1 cellular context compared by ENCODE assay signal in the genomic region with DNA sequence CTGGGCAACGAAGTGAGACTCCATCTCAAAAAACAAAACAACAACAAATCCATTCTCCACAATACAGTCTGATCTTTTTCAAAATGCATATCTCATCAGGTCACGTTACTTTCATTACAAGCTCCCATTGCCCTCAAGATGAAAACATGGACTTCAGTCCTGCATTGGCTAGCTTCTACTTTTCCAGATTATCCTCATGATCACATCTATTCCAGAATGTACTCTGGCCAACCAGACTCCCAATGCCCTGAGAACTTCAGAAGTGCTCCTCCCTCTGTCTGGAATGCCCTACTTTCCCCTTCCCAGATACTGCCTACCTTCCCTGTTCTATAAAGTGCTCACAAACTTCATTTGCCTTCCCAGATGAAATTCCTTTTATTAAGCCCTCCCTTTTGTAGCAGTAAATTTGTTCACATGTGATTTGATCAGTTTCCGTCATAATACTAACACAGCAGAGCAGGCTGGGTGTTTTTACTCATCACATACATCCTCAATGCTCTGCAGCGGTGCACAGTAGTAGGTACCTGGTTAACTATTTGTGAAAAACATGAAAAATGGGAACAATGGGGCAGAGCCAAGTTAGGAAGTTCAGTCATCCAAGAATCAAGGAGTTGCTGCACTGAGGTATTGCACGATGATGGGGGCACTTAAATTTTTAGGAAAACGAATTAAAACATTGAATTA.
TF ChIP-seq lines count a peak whose summit lies in the region.

No MANE protein-coding gene starts in this region.

TF ChIP-seq in WTC11, 78 proteins besides CTCF, POLR2A, EP300 and RAD21 (continued from another document and continues in another):
- TF ChIP-seq, protein P1, sequence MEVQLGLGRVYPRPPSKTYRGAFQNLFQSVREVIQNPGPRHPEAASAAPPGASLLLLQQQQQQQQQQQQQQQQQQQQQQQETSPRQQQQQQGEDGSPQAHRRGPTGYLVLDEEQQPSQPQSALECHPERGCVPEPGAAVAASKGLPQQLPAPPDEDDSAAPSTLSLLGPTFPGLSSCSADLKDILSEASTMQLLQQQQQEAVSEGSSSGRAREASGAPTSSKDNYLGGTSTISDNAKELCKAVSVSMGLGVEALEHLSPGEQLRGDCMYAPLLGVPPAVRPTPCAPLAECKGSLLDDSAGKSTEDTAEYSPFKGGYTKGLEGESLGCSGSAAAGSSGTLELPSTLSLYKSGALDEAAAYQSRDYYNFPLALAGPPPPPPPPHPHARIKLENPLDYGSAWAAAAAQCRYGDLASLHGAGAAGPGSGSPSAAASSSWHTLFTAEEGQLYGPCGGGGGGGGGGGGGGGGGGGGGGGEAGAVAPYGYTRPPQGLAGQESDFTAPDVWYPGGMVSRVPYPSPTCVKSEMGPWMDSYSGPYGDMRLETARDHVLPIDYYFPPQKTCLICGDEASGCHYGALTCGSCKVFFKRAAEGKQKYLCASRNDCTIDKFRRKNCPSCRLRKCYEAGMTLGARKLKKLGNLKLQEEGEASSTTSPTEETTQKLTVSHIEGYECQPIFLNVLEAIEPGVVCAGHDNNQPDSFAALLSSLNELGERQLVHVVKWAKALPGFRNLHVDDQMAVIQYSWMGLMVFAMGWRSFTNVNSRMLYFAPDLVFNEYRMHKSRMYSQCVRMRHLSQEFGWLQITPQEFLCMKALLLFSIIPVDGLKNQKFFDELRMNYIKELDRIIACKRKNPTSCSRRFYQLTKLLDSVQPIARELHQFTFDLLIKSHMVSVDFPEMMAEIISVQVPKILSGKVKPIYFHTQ (CRISPR knock-in tag; IDR thresholded peaks at IDR 0.05) = no peak; the same call in 1 of the 2 replicates
- TF ChIP-seq, protein P2, sequence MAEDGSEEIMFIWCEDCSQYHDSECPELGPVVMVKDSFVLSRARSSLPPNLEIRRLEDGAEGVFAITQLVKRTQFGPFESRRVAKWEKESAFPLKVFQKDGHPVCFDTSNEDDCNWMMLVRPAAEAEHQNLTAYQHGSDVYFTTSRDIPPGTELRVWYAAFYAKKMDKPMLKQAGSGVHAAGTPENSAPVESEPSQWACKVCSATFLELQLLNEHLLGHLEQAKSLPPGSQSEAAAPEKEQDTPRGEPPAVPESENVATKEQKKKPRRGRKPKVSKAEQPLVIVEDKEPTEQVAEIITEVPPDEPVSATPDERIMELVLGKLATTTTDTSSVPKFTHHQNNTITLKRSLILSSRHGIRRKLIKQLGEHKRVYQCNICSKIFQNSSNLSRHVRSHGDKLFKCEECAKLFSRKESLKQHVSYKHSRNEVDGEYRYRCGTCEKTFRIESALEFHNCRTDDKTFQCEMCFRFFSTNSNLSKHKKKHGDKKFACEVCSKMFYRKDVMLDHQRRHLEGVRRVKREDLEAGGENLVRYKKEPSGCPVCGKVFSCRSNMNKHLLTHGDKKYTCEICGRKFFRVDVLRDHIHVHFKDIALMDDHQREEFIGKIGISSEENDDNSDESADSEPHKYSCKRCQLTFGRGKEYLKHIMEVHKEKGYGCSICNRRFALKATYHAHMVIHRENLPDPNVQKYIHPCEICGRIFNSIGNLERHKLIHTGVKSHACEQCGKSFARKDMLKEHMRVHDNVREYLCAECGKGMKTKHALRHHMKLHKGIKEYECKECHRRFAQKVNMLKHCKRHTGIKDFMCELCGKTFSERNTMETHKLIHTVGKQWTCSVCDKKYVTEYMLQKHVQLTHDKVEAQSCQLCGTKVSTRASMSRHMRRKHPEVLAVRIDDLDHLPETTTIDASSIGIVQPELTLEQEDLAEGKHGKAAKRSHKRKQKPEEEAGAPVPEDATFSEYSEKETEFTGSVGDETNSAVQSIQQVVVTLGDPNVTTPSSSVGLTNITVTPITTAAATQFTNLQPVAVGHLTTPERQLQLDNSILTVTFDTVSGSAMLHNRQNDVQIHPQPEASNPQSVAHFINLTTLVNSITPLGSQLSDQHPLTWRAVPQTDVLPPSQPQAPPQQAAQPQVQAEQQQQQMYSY (CRISPR knock-in tag; IDR thresholded peaks at IDR 0.05) = no peak
- TF ChIP-seq ETV6 (CRISPR knock-in tag; IDR thresholded peaks at IDR 0.05) (no peak), CBFB (CRISPR knock-in tag; IDR thresholded peaks at IDR 0.05; ENCODE audit: low read depth) (no peak), RELA (CRISPR knock-in tag; IDR thresholded peaks at IDR 0.05; ENCODE audit: borderline replicate concordance) (no peak), ESRRA (CRISPR knock-in tag; IDR thresholded peaks at IDR 0.05; ENCODE audit: borderline replicate concordance) (no peak), NFE2L1 (CRISPR knock-in tag; IDR thresholded peaks at IDR 0.05) (peak; percentile 69; the same call in 1 of the 2 replicates), SOX15 (CRISPR knock-in tag; IDR thresholded peaks at IDR 0.05) (no peak), OVOL2 (CRISPR knock-in tag; IDR thresholded peaks at IDR 0.05; ENCODE audit: borderline replicate concordance) (no peak), JUN (CRISPR knock-in tag; IDR thresholded peaks at IDR 0.05) (no peak), SMAD3 (CRISPR knock-in tag; IDR thresholded peaks at IDR 0.05; ENCODE audit: borderline replicate concordance) (no peak; the same call in 1 of the 2 replicates), ZNF121 (CRISPR knock-in tag; IDR thresholded peaks at IDR 0.05) (no peak), ZNF317 (CRISPR knock-in tag; IDR thresholded peaks at IDR 0.05; ENCODE audit: borderline replicate concordance, low read depth) (no peak), TCF7 (CRISPR knock-in tag; IDR thresholded peaks at IDR 0.05; ENCODE audit: low read depth) (no peak), IRF2 (CRISPR knock-in tag; IDR thresholded peaks at IDR 0.05; ENCODE audit: borderline replicate concordance, low read depth) (no peak), ZBTB21 (CRISPR knock-in tag; IDR thresholded peaks at IDR 0.05; ENCODE audit: borderline replicate concordance) (no peak), RORB (CRISPR knock-in tag; IDR thresholded peaks at IDR 0.05) (no peak), ZNF232 (CRISPR knock-in tag; IDR thresholded peaks at IDR 0.05) (no peak), ZNF671 (CRISPR knock-in tag; IDR thresholded peaks at IDR 0.05) (peak; percentile 94), FOXJ3 (CRISPR knock-in tag; IDR thresholded peaks at IDR 0.05; ENCODE audit: borderline replicate concordance) (no peak), MYBL2 (CRISPR knock-in tag; IDR thresholded peaks at IDR 0.05) (no peak), CREM (CRISPR knock-in tag; IDR thresholded peaks at IDR 0.05) (no peak), GRHL2 (CRISPR knock-in tag; IDR thresholded peaks at IDR 0.05; ENCODE audit: insufficient replicate concordance, severe bottlenecking) (no peak), TP53 (CRISPR knock-in tag; IDR thresholded peaks at IDR 0.05) (no peak), NR2C2 (CRISPR knock-in tag; IDR thresholded peaks at IDR 0.05) (no peak), NFATC4 (CRISPR knock-in tag; IDR thresholded peaks at IDR 0.05) (peak; percentile 92; the same call in 1 of the 2 replicates)
- TF ChIP-seq, protein P3, sequence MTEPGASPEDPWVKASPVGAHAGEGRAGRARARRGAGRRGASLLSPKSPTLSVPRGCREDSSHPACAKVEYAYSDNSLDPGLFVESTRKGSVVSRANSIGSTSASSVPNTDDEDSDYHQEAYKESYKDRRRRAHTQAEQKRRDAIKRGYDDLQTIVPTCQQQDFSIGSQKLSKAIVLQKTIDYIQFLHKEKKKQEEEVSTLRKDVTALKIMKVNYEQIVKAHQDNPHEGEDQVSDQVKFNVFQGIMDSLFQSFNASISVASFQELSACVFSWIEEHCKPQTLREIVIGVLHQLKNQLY (CRISPR knock-in tag; IDR thresholded peaks at IDR 0.05) = no peak
- TF ChIP-seq, protein P4, sequence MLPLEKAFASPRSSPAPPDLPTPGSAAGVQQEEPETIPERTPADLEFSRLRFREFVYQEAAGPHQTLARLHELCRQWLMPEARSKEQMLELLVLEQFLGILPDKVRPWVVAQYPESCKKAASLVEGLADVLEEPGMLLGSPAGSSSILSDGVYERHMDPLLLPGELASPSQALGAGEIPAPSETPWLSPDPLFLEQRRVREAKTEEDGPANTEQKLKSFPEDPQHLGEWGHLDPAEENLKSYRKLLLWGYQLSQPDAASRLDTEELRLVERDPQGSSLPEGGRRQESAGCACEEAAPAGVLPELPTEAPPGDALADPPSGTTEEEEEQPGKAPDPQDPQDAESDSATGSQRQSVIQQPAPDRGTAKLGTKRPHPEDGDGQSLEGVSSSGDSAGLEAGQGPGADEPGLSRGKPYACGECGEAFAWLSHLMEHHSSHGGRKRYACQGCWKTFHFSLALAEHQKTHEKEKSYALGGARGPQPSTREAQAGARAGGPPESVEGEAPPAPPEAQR (CRISPR knock-in tag; IDR thresholded peaks at IDR 0.05) = no peak
- TF ChIP-seq, protein P5, sequence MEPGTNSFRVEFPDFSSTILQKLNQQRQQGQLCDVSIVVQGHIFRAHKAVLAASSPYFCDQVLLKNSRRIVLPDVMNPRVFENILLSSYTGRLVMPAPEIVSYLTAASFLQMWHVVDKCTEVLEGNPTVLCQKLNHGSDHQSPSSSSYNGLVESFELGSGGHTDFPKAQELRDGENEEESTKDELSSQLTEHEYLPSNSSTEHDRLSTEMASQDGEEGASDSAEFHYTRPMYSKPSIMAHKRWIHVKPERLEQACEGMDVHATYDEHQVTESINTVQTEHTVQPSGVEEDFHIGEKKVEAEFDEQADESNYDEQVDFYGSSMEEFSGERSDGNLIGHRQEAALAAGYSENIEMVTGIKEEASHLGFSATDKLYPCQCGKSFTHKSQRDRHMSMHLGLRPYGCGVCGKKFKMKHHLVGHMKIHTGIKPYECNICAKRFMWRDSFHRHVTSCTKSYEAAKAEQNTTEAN (CRISPR knock-in tag; IDR thresholded peaks at IDR 0.05) = no peak
- TF ChIP-seq, protein P6, sequence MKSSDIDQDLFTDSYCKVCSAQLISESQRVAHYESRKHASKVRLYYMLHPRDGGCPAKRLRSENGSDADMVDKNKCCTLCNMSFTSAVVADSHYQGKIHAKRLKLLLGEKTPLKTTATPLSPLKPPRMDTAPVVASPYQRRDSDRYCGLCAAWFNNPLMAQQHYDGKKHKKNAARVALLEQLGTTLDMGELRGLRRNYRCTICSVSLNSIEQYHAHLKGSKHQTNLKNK (CRISPR knock-in tag; IDR thresholded peaks at IDR 0.05) = no peak; the same call in 1 of the 2 replicates
- TF ChIP-seq, protein P7, sequence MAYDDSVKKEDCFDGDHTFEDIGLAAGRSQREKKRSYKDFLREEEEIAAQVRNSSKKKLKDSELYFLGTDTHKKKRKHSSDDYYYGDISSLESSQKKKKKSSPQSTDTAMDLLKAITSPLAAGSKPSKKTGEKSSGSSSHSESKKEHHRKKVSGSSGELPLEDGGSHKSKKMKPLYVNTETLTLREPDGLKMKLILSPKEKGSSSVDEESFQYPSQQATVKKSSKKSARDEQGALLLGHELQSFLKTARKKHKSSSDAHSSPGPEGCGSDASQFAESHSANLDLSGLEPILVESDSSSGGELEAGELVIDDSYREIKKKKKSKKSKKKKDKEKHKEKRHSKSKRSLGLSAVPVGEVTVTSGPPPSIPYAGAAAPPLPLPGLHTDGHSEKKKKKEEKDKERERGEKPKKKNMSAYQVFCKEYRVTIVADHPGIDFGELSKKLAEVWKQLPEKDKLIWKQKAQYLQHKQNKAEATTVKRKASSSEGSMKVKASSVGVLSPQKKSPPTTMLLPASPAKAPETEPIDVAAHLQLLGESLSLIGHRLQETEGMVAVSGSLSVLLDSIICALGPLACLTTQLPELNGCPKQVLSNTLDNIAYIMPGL (CRISPR knock-in tag; IDR thresholded peaks at IDR 0.05) = no peak
- TF ChIP-seq, protein P8, sequence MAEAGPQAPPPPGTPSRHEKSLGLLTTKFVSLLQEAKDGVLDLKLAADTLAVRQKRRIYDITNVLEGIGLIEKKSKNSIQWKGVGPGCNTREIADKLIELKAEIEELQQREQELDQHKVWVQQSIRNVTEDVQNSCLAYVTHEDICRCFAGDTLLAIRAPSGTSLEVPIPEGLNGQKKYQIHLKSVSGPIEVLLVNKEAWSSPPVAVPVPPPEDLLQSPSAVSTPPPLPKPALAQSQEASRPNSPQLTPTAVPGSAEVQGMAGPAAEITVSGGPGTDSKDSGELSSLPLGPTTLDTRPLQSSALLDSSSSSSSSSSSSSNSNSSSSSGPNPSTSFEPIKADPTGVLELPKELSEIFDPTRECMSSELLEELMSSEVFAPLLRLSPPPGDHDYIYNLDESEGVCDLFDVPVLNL (CRISPR knock-in tag; IDR thresholded peaks at IDR 0.05; ENCODE audit: borderline replicate concordance, low read depth) = no peak
- TF ChIP-seq, protein P9, sequence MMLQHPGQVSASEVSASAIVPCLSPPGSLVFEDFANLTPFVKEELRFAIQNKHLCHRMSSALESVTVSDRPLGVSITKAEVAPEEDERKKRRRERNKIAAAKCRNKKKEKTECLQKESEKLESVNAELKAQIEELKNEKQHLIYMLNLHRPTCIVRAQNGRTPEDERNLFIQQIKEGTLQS (CRISPR knock-in tag; conservative IDR thresholded peaks at IDR 0.05) = no peak
- TF ChIP-seq, protein P10, sequence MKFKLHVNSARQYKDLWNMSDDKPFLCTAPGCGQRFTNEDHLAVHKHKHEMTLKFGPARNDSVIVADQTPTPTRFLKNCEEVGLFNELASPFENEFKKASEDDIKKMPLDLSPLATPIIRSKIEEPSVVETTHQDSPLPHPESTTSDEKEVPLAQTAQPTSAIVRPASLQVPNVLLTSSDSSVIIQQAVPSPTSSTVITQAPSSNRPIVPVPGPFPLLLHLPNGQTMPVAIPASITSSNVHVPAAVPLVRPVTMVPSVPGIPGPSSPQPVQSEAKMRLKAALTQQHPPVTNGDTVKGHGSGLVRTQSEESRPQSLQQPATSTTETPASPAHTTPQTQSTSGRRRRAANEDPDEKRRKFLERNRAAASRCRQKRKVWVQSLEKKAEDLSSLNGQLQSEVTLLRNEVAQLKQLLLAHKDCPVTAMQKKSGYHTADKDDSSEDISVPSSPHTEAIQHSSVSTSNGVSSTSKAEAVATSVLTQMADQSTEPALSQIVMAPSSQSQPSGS (CRISPR knock-in tag; IDR thresholded peaks at IDR 0.05; ENCODE audit: borderline replicate concordance, low read depth) = no peak
- TF ChIP-seq, protein P11, sequence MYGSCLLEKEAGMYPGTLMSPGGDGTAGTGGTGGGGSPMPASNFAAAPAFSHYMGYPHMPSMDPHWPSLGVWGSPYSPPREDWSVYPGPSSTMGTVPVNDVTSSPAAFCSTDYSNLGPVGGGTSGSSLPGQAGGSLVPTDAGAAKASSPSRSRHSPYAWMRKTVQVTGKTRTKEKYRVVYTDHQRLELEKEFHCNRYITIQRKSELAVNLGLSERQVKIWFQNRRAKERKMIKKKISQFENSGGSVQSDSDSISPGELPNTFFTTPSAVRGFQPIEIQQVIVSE (CRISPR knock-in tag; IDR thresholded peaks at IDR 0.05; ENCODE audit: borderline replicate concordance) = no peak
- TF ChIP-seq, protein P12, sequence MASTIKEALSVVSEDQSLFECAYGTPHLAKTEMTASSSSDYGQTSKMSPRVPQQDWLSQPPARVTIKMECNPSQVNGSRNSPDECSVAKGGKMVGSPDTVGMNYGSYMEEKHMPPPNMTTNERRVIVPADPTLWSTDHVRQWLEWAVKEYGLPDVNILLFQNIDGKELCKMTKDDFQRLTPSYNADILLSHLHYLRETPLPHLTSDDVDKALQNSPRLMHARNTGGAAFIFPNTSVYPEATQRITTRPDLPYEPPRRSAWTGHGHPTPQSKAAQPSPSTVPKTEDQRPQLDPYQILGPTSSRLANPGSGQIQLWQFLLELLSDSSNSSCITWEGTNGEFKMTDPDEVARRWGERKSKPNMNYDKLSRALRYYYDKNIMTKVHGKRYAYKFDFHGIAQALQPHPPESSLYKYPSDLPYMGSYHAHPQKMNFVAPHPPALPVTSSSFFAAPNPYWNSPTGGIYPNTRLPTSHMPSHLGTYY (CRISPR knock-in tag; IDR thresholded peaks at IDR 0.05) = peak; percentile 94
- TF ChIP-seq, protein P13, sequence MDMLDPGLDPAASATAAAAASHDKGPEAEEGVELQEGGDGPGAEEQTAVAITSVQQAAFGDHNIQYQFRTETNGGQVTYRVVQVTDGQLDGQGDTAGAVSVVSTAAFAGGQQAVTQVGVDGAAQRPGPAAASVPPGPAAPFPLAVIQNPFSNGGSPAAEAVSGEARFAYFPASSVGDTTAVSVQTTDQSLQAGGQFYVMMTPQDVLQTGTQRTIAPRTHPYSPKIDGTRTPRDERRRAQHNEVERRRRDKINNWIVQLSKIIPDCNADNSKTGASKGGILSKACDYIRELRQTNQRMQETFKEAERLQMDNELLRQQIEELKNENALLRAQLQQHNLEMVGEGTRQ (CRISPR knock-in tag; IDR thresholded peaks at IDR 0.05) = no peak
